9 cellular contexts compared by ENCODE assay signal in the genomic region with DNA sequence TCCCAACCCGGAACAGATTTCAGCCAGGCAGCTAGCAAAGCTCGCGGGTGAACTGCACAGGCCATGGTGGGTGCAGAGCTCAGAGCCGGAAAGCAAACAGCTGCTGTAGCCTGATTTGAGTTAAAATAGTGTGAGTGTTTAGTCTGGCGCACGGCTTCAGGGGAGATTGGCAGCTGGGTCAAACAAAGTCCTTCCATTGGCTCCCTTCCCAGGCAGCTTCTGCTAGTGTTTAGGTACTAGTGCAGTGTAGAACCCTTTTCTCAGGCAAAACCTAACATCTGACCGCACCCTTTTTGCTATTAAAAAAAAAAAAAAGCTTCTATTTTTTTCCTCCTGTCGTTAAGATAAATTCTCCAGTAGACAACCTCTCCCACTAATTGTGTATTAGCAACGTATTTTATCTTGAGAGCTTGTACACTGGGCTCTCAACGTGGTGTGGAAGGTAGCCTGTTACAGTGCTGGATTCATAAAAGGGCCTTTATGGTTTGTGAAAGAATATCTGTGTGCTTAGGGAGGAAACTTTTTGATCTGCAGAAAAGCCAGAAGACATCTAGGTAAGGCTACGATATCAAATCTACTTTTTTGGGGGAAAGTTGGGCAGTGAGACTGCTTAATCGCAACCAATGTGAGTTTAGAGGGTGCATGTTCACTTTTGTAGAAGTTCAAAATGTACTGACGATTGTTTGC.
DNase-seq lines count a peak whose midpoint lies in the region; ATAC-seq, FAIRE-seq and TF ChIP-seq lines count a peak whose summit lies in the region.
"Had no signal": no experiment of that assay in that cellular context is flagged by ENCODE, and none has a peak within 500 bp of the region (broad histone marks: within the 10 kb centered on the region; RNA-seq: fewer than 3 reads in every experiment).

No MANE protein-coding gene starts in this region.

- no peak for TF ChIP-seq POLR2A in heart left ventricle (IDR thresholded peaks at IDR 0.05)

- H3K9me3 Mint-ChIP-seq in activated T-cell treated with anti-CD3 and anti-CD28 coated beads, Interleukin-2, amount 50 U/mL, for 4 hours, result no peaks in the 10 kb centered on the region

- TF ChIP-seq CTCF in heart left ventricle (IDR thresholded peaks at IDR 0.05) (no peak), retinal pigment epithelial cell (conservative IDR thresholded peaks at IDR 0.05; ENCODE audit: low read depth, low read length) (no peak)

- H3K27ac ChIP-seq in heart left ventricle, result peak overlapping the region; percentile 73 to 89 (median 86)

- H3K4me3 ChIP-seq in heart left ventricle (peak overlapping the region; percentile 11 to 67 (median 54)), retinal pigment epithelial cell (ENCODE audit: low read length) (peak overlapping the region; percentile 2)

- no peaks in the 10 kb centered on the region for H3K27me3 ChIP-seq in heart left ventricle

- peak; percentile 67 for ATAC-seq in SK-N-SH treated with all-trans-retinoic acid at 6 μM for 48 hours
- ATAC-seq in heart left ventricle, result peak; percentile 85 to 96 (median 93)
- no peak for ATAC-seq in activated T-cell treated with anti-CD3 and anti-CD28 coated beads, Interleukin-2, amount 50 U/mL, for 4 hours

- H3K4me3 Mint-ChIP-seq in activated T-cell treated with anti-CD3 and anti-CD28 coated beads, Interleukin-2, amount 50 U/mL, for 4 hours, result no peak overlapping the region
- H3K4me3 Mint-ChIP-seq: activated naive CD4-positive, alpha-beta T cell treated with anti-CD3 and anti-CD28 coated beads, Interleukin-2, amount 50 U/mL, for 24 hours had no signal

- intact Hi-C loops in heart left ventricle (cut with DNase I), result loop anchor here in 2 of 10 donors (2.0 to 10.0 kb wide), 3 partner anchors 168 to 225 kb away; no protein-coding TSS in a partner anchor

- H3K4me1 Mint-ChIP-seq in activated T-cell treated with anti-CD3 and anti-CD28 coated beads, Interleukin-2, amount 50 U/mL, for 4 hours (ENCODE audit: low read depth), result no peaks in the 10 kb centered on the region
- H3K4me1 Mint-ChIP-seq: activated naive CD4-positive, alpha-beta T cell treated with anti-CD3 and anti-CD28 coated beads, Interleukin-2, amount 50 U/mL, for 24 hours had no signal

- H3K36me3 Mint-ChIP-seq in activated T-cell treated with anti-CD3 and anti-CD28 coated beads, Interleukin-2, amount 50 U/mL, for 4 hours (ENCODE audit: insufficient read depth), result no peaks in the 10 kb centered on the region
- H3K36me3 Mint-ChIP-seq: activated naive CD4-positive, alpha-beta T cell treated with anti-CD3 and anti-CD28 coated beads, Interleukin-2, amount 50 U/mL, for 24 hours had no signal

- peaks cover 0 to 3% (median 0%) of the 10 kb centered on the region in 12 donors for H3K9me3 ChIP-seq in heart left ventricle

- DNase-seq in heart left ventricle (peak; percentile 78 to 90 (median 85)), retinal pigment epithelial cell (ENCODE audit: low read depth) (peak; percentile 92), SW480 (ENCODE audit: low spot score) (no peak)
- no peak for DNase-seq in activated T-cell treated with anti-CD3 and anti-CD28 coated beads, Interleukin-2, amount 50 U/mL, for 4 hours
- no peak for DNase-seq in activated CD4-positive, alpha-beta T cell treated with anti-CD3 and anti-CD28 coated beads for 48 hours
- DNase-seq in activated CD4-positive, CD25-positive, alpha-beta regulatory T cell (lab: John Stamatoyannopoulos, UW), result no peak

- no peaks in the 10 kb centered on the region for H3K36me3 ChIP-seq in heart left ventricle

- H3K27me3 Mint-ChIP-seq in activated T-cell treated with anti-CD3 and anti-CD28 coated beads, Interleukin-2, amount 50 U/mL, for 4 hours (ENCODE audit: low read depth), result no peaks in the 10 kb centered on the region
- H3K27me3 Mint-ChIP-seq: activated naive CD4-positive, alpha-beta T cell treated with anti-CD3 and anti-CD28 coated beads, Interleukin-2, amount 50 U/mL, for 24 hours had no signal

- H3K4me1 ChIP-seq in heart left ventricle, result peaks cover 0 to 18% (median 7%) of the 10 kb centered on the region in 12 donors

- FAIRE-seq in G401.6 (lab: Jason Lieb, UNC), result peak; percentile 94

- WGBS in heart left ventricle, 4 donors, result 6 to 16% (median 10%) methylated on average over 13 of the region's 13 CpGs

TF ChIP-seq in SK-N-SH treated with all-trans-retinoic acid at 6 μM for 48 hours, 23 proteins besides CTCF, POLR2A, EP300 and RAD21:
- TF ChIP-seq PPARA (CRISPR knock-in tag; IDR thresholded peaks at IDR 0.05; ENCODE audit: borderline replicate concordance), result no peak
- TF ChIP-seq, protein P1, sequence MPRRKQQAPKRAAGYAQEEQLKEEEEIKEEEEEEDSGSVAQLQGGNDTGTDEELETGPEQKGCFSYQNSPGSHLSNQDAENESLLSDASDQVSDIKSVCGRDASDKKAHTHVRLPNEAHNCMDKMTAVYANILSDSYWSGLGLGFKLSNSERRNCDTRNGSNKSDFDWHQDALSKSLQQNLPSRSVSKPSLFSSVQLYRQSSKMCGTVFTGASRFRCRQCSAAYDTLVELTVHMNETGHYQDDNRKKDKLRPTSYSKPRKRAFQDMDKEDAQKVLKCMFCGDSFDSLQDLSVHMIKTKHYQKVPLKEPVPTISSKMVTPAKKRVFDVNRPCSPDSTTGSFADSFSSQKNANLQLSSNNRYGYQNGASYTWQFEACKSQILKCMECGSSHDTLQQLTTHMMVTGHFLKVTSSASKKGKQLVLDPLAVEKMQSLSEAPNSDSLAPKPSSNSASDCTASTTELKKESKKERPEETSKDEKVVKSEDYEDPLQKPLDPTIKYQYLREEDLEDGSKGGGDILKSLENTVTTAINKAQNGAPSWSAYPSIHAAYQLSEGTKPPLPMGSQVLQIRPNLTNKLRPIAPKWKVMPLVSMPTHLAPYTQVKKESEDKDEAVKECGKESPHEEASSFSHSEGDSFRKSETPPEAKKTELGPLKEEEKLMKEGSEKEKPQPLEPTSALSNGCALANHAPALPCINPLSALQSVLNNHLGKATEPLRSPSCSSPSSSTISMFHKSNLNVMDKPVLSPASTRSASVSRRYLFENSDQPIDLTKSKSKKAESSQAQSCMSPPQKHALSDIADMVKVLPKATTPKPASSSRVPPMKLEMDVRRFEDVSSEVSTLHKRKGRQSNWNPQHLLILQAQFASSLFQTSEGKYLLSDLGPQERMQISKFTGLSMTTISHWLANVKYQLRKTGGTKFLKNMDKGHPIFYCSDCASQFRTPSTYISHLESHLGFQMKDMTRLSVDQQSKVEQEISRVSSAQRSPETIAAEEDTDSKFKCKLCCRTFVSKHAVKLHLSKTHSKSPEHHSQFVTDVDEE (CRISPR knock-in tag; IDR thresholded peaks at IDR 0.05), result peak; percentile 72

Comparison
In these comparisons a context has a peak if more than half of its experiments do, and no peak if none do; other contexts are left out.
1. ATAC-seq: peak in SK-N-SH treated with all-trans-retinoic acid at 6 μM for 48 hours (single experiment) and heart left ventricle (4 of 4); none in activated T-cell treated with anti-CD3 and anti-CD28 coated beads, Interleukin-2, amount 50 U/mL, for 4 hours (0 of 2).
2. DNase-seq: peak in heart left ventricle (5 of 5) and retinal pigment epithelial cell (single experiment); none in SW480 (single experiment), activated T-cell treated with anti-CD3 and anti-CD28 coated beads, Interleukin-2, amount 50 U/mL, for 4 hours (single experiment), activated CD4-positive, alpha-beta T cell treated with anti-CD3 and anti-CD28 coated beads for 48 hours (single experiment) and activated CD4-positive, CD25-positive, alpha-beta regulatory T cell (0 of 4).